12 cellular contexts compared by ENCODE assay signal in genomic region chr3:46565113-46565490, GRCh38. TPM values are rescaled to one million over a fixed set of nuclear protein-coding genes. Genes with fewer than 3 reads are reported as not detected.
DNase-seq lines count a peak whose midpoint lies in the region; ATAC-seq and TF ChIP-seq lines count a peak whose summit lies in the region.
"Had no signal": no experiment of that assay in that cellular context is flagged by ENCODE, and none has a peak within 500 bp of the region (broad histone marks: within the 10 kb centered on the region; RNA-seq: fewer than 3 reads in every experiment).

No MANE protein-coding gene starts in this region.

- no peaks in the 10 kb centered on the region for H3K79me2 ChIP-seq in mammary epithelial cell (ENCODE audit: insufficient read depth, low read length)

- no peak overlapping the region for H3K9ac ChIP-seq in mammary epithelial cell (ENCODE audit: insufficient read depth, low read length)
- H3K9ac ChIP-seq in adipocyte (ENCODE audit: low read length) = peak overlapping the region; percentile 77

- H3K4me1 ChIP-seq in breast epithelium = no peaks in the 10 kb centered on the region
- H3K4me1 ChIP-seq in mammary epithelial cell (ENCODE audit: insufficient read depth, low read length) = peaks cover 7% of the 10 kb centered on the region
- peaks cover 18% of the 10 kb centered on the region for H3K4me1 ChIP-seq in adipocyte (ENCODE audit: control insufficient read depth, insufficient read depth, low read length)
- H3K4me1 ChIP-seq in thyroid gland = peaks cover 41 to 47% of the 10 kb centered on the region in 2 donors

- peaks cover 8% of the 10 kb centered on the region for H3K9me3 Mint-ChIP-seq in mesothelial cell of epicardium

- no TSS peak for BruUV-seq in mammary epithelial cell (replicated peaks; lab: Mats Ljungman, UMichigan)

- CTCF ChIA-PET in mammary epithelial cell (lab: Charles Lee; ENCODE audit: low non-redundant PET) = interaction anchor here (0.6 kb wide), 1 partner anchor 27 kb away, joined by 5 read pairs; no protein-coding TSS in a partner anchor

- no peak overlapping the region for H3K27ac Mint-ChIP-seq in mesothelial cell of epicardium

- no peaks in the 10 kb centered on the region for H3K36me3 ChIP-seq in breast epithelium
- H3K36me3 ChIP-seq in mammary epithelial cell (ENCODE audit: insufficient read depth, low read length) = no peaks in the 10 kb centered on the region
- H3K36me3 ChIP-seq in adipocyte (ENCODE audit: control insufficient read depth, insufficient read depth, low read length, severe bottlenecking) = no peaks in the 10 kb centered on the region
- no peaks in the 10 kb centered on the region for H3K36me3 ChIP-seq in thyroid gland
- H3K36me3 ChIP-seq: neutrophil had no signal

- H3K27me3 Mint-ChIP-seq in mesothelial cell of epicardium (ENCODE audit: low read depth) = peaks cover 44% of the 10 kb centered on the region

- intact Hi-C loops in breast epithelium (cut with DNase I; ENCODE audit: low total_unique reads) (no loop called here), mammary epithelial cell (cut with micrococcal nuclease) (no loop called here), thyroid gland (cut with DNase I) (no loop called here)

- 90% methylated on average over 4 of the region's 4 CpGs for WGBS in mammary epithelial cell (ENCODE audit: low coverage, missing lambda C conversion rate)
- WGBS in thyroid gland, 2 donors = 75 to 76% methylated on average over 4 of the region's 4 CpGs

- no peaks in the 10 kb centered on the region for H4K20me1 ChIP-seq in mammary epithelial cell (ENCODE audit: insufficient read depth, low read length)

- H3K4me3 ChIP-seq in breast epithelium (peak overlapping the region; percentile 63 to 82 (median 66)), mammary epithelial cell (replicated peaks in 1 of 3; ENCODE audit: insufficient read depth in 1 of 3, low read depth in 2 of 3, low read length in 3 of 3) (no peak overlapping the region), adipocyte (ENCODE audit: low read length) (peak overlapping the region; percentile 83), thyroid gland (replicated peaks in 1 of 3) (peak overlapping the region in 2 of 3 donors; percentile 54 to 60)

- TF ChIP-seq POLR2A in breast epithelium (IDR thresholded peaks at IDR 0.05) (no peak), thyroid gland (IDR thresholded peaks at IDR 0.05) (no peak)

- in situ Hi-C loops in mammary epithelial cell (cut with MboI; ENCODE audit: low sequenced_read_pairs in 2 of 2) = no loop called here

- peak overlapping the region; percentile 74 for H3K4me3 Mint-ChIP-seq in mesothelial cell of epicardium

- ATAC-seq in GM19023 (IDR thresholded peaks at IDR 0.05; ENCODE audit: unreplicated experiment) = no peak

- no peak overlapping the region for H2AFZ ChIP-seq in mammary epithelial cell (ENCODE audit: low read depth, low read length)

- H3K27ac ChIP-seq in breast epithelium = no peak overlapping the region
- no peak overlapping the region for H3K27ac ChIP-seq in mammary epithelial cell (ENCODE audit: insufficient read depth, low read depth, low read length)
- peak overlapping the region; percentile 96 to 98 (median 98) for H3K27ac ChIP-seq in thyroid gland
- H3K27ac ChIP-seq: neutrophil had no signal

- no peak overlapping the region for H3K4me2 ChIP-seq in mammary epithelial cell (ENCODE audit: insufficient read depth, low read depth, low read length)

- H3K27me3 ChIP-seq in breast epithelium (no peaks in the 10 kb centered on the region), mammary epithelial cell (ENCODE audit: insufficient read depth, low read length) (no peaks in the 10 kb centered on the region), adipocyte (replicated peaks; ENCODE audit: control insufficient read depth, insufficient read depth, low read length) (no peaks in the 10 kb centered on the region), thyroid gland (no peaks in the 10 kb centered on the region)

- H3K36me3 Mint-ChIP-seq in mesothelial cell of epicardium = no peaks in the 10 kb centered on the region

- DNase-seq in breast epithelium (ENCODE audit: low spot score in 2 of 2) = no peak
- no peak for DNase-seq in mammary epithelial cell
- DNase-seq in adipocyte (ENCODE audit: low read depth) = no peak
- no peak for DNase-seq in mesothelial cell of epicardium (ENCODE audit: low spot score in 2 of 2, unreplicated experiment in 2 of 2)
- DNase-seq in thyroid gland = peak in 1 of 2 donors; percentile 28
- no peak for DNase-seq in OCI-M2 (lab: John Stamatoyannopoulos, UW; ENCODE audit: unreplicated experiment)
- no peak for DNase-seq in hippocampal formation (lab: John Stamatoyannopoulos, UW)
- DNase-seq: MV-4-11; stimulated activated CD4-positive, alpha-beta T cell treated with anti-CD3 and anti-CD28 coated beads, Interleukin-4, amount 100 ng/mL, for 24 hours had no signal

- dilution Hi-C loops in mammary epithelial cell (cut with HindIII; ENCODE audit: low sequenced_read_pairs) = no loop called here

- H3K9me3 ChIP-seq in breast epithelium (no peaks in the 10 kb centered on the region), mammary epithelial cell (replicated peaks; ENCODE audit: insufficient read depth, low read length) (no peaks in the 10 kb centered on the region), adipocyte (ENCODE audit: control insufficient read depth, low read length) (peaks cover 11% of the 10 kb centered on the region), thyroid gland (no peaks in the 10 kb centered on the region)
- H3K9me3 ChIP-seq: neutrophil had no signal

- no peak for TF ChIP-seq CTCF in breast epithelium (IDR thresholded peaks at IDR 0.05)
- no peak for TF ChIP-seq CTCF in mammary epithelial cell (conservative IDR thresholded peaks at IDR 0.05 in 1 of 2, IDR thresholded peaks at IDR 0.05 in 1 of 2; ENCODE audit: extremely low read depth in 1 of 2, insufficient read depth in 1 of 2, low read depth in 1 of 2, low read length in 2 of 2)
- TF ChIP-seq CTCF in mesothelial cell of epicardium (IDR thresholded peaks at IDR 0.05; ENCODE audit: unreplicated experiment) = no peak
- TF ChIP-seq CTCF in thyroid gland (IDR thresholded peaks at IDR 0.05) = no peak

- peaks cover 12% of the 10 kb centered on the region for H3K4me1 Mint-ChIP-seq in mesothelial cell of epicardium

RNA-seq across cellular contexts. Expression of gene LRRC2, which starts 1.0 kb away (rescaled TPM):
- total RNA-seq in breast epithelium = 10 to 100 TPM in 1 of 3 donors, 1 to 10 TPM in 2; 1.5 to 13.8 (median 2.0) TPM
- total RNA-seq in mammary epithelial cell = under 1 TPM; under 0.01 to 0.07 TPM
- 0.03 TPM for polyA plus RNA-seq in mammary epithelial cell
- not detected for polyA minus RNA-seq in mammary epithelial cell
- total RNA-seq in mesothelial cell of epicardium = 0.87 to 1.7 TPM (median 0.97 TPM) in 3 replicates
- total RNA-seq in thyroid gland = 10 to 100 TPM; 25.0 to 37.4 (median 31.0) TPM

RNA-seq across cellular contexts. Expression of gene FAM240A, which starts 47.2 kb away (rescaled TPM):
- total RNA-seq in breast epithelium (not detected), mammary epithelial cell (not detected), mesothelial cell of epicardium (not detected in 3 replicates), thyroid gland (1 to 10 TPM in 1 of 4 donors, under 1 TPM in 1, not detected in 2; 0.22 to 1.1 TPM)
- polyA plus RNA-seq in mammary epithelial cell = not detected
- not detected for polyA minus RNA-seq in mammary epithelial cell
- total RNA-seq: ureter had no signal

Comparison
In these comparisons a context has a peak if more than half of its experiments do, and no peak if none do; other contexts are left out.
1. H3K4me3 ChIP-seq: peak in breast epithelium (3 of 3), adipocyte (single experiment) and thyroid gland (2 of 3); none in mammary epithelial cell (0 of 3).
2. H3K27ac ChIP-seq: peak in thyroid gland (3 of 3); none in breast epithelium (0 of 2) and mammary epithelial cell (single experiment).